14 cellular contexts compared by ENCODE assay signal in the genomic region with DNA sequence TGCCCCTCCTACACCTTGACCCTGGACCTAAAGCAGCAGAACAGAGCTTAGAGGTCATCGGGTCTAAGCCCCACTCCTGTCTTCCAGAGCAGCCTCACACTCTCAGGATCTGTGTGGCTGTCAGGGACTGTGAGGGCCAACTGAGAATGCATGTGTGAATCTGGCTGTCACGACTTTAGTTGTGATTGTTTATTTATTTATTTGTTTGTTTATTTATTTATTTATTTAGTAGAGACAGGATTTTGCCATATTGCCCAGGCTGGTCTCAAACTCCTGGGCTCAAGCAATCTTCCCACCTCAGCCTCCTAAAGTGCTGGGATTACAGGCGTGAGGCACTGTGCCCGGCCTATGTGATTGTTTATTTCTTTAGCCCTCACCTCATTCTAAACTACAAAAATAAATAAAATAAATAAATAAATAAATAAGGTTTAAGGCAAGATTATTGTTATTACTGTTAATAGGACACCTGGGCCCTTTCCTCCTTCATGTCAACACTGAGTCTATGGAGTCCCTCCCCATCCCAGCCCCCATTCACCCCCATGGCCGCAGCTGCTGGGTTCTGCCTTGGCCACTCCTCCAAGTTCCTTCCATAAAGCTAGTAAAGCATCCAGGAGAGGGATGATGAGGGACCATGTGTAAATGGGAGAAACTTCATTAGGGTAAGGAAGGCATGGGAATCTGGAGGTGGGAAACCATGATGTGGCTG. TPM values are rescaled to one million over a fixed set of nuclear protein-coding genes. Genes with fewer than 3 reads are reported as not detected.
DNase-seq lines count a peak whose midpoint lies in the region; ATAC-seq and TF ChIP-seq lines count a peak whose summit lies in the region.
"Had no signal": no experiment of that assay in that cellular context is flagged by ENCODE, and none has a peak within 500 bp of the region (broad histone marks: within the 10 kb centered on the region; RNA-seq: fewer than 3 reads in every experiment).

No MANE protein-coding gene starts in this region.

- no peaks in the 10 kb centered on the region for H3K9me3 ChIP-seq in HEK293 (ENCODE audit: control insufficient read depth, insufficient read depth, low read depth, low read length)
- no peaks in the 10 kb centered on the region for H3K9me3 ChIP-seq in adrenal gland (replicated peaks in 1 of 3)

- DNase-seq in activated naive CD4-positive, alpha-beta T cell treated with anti-CD3 and anti-CD28 coated beads, Interleukin-2, amount 10 ng/mL, durations not matched to agents 7 days and 5 days, result no peak
- DNase-seq in activated naive CD4-positive, alpha-beta T cell treated with anti-CD3 and anti-CD28 coated beads for 36 hours, result no peak
- DNase-seq in mesendoderm, result no peak
- no peak for DNase-seq in adrenal gland
- DNase-seq in epidermal melanocyte (ENCODE audit: insufficient read length, low spot score), result no peak
- DNase-seq: 8988T, ACHN, H7 had no signal

- no peak overlapping the region for H3K23ac ChIP-seq in mesendoderm (ENCODE audit: low read length)

- H3K4me1 Mint-ChIP-seq in activated naive CD4-positive, alpha-beta T cell treated with anti-CD3 and anti-CD28 coated beads, Interleukin-2, amount 10 ng/mL, durations not matched to agents 7 days and 5 days, result peaks cover 43% of the 10 kb centered on the region
- H3K4me1 Mint-ChIP-seq in activated naive CD4-positive, alpha-beta T cell treated with anti-CD3 and anti-CD28 coated beads for 36 hours (ENCODE audit: low read depth), result peaks cover 47% of the 10 kb centered on the region

- no peak overlapping the region for H4K5ac ChIP-seq in mesendoderm (ENCODE audit: low read length)

- H3K4me3 ChIP-seq in HEK293 (ENCODE audit: low read depth, low read length) (no peak overlapping the region), mesendoderm (ENCODE audit: low read length) (no peak overlapping the region), adrenal gland (no peak overlapping the region)
- H3K4me3 ChIP-seq: BLaER1 treated with 17β-estradiol and CSF1 and Interleukin-3, amounts not matched to agents 10 nM and 100 nM had no signal

- peaks cover 8% of the 10 kb centered on the region for H3K36me3 Mint-ChIP-seq in activated naive CD4-positive, alpha-beta T cell treated with anti-CD3 and anti-CD28 coated beads, Interleukin-2, amount 10 ng/mL, durations not matched to agents 7 days and 5 days
- peaks cover 4% of the 10 kb centered on the region for H3K36me3 Mint-ChIP-seq in activated naive CD4-positive, alpha-beta T cell treated with anti-CD3 and anti-CD28 coated beads for 36 hours (ENCODE audit: low read depth)
- H3K36me3 Mint-ChIP-seq: CD8-positive, alpha-beta T cell; IgD-negative memory B cell had no signal

- H3K4me1 ChIP-seq in HEK293 (ENCODE audit: control insufficient read depth, insufficient read depth, low read length) (peaks cover 33% of the 10 kb centered on the region), mesendoderm (ENCODE audit: control insufficient read depth, low read depth, low read length) (peaks cover 6% of the 10 kb centered on the region), adrenal gland (replicated peaks in 1 of 2) (no peaks in the 10 kb centered on the region)

- H2AK5ac ChIP-seq in mesendoderm (ENCODE audit: low read length), result no peak overlapping the region

- no peaks in the 10 kb centered on the region for H3K27me3 Mint-ChIP-seq in activated naive CD4-positive, alpha-beta T cell treated with anti-CD3 and anti-CD28 coated beads, Interleukin-2, amount 10 ng/mL, durations not matched to agents 7 days and 5 days
- H3K27me3 Mint-ChIP-seq in activated naive CD4-positive, alpha-beta T cell treated with anti-CD3 and anti-CD28 coated beads for 36 hours (ENCODE audit: low read depth), result no peaks in the 10 kb centered on the region
- H3K27me3 Mint-ChIP-seq: IgD-negative memory B cell had no signal

- no peak overlapping the region for H3K4me3 Mint-ChIP-seq in activated naive CD4-positive, alpha-beta T cell treated with anti-CD3 and anti-CD28 coated beads, Interleukin-2, amount 10 ng/mL, durations not matched to agents 7 days and 5 days
- no peak overlapping the region for H3K4me3 Mint-ChIP-seq in activated naive CD4-positive, alpha-beta T cell treated with anti-CD3 and anti-CD28 coated beads for 36 hours
- H3K4me3 Mint-ChIP-seq: CD8-positive, alpha-beta T cell had no signal

- no CpG with 5 or more reads among the region's 5 CpGs for WGBS in mesendoderm (ENCODE audit: extremely low coverage, insufficient coverage, low lambda C conversion rate)
- WGBS in adrenal gland, 4 donors, result 87 to 93% (median 91%) methylated on average over 5 of the region's 5 CpGs

- TF ChIP-seq POLR2A in adrenal gland (IDR thresholded peaks at IDR 0.05), result no peak

- peaks cover 3% of the 10 kb centered on the region for H3K9me3 Mint-ChIP-seq in activated naive CD4-positive, alpha-beta T cell treated with anti-CD3 and anti-CD28 coated beads, Interleukin-2, amount 10 ng/mL, durations not matched to agents 7 days and 5 days
- peaks cover 3% of the 10 kb centered on the region for H3K9me3 Mint-ChIP-seq in activated naive CD4-positive, alpha-beta T cell treated with anti-CD3 and anti-CD28 coated beads for 36 hours
- H3K9me3 Mint-ChIP-seq: IgD-negative memory B cell had no signal

- no peaks in the 10 kb centered on the region for H3K79me2 ChIP-seq in mesendoderm (ENCODE audit: control insufficient read depth, insufficient read depth, low read length)

- H3K36me3 ChIP-seq in HEK293 (ENCODE audit: control insufficient read depth in 2 of 2, insufficient read depth in 1 of 2, low read length in 2 of 2), result no peaks in the 10 kb centered on the region
- no peaks in the 10 kb centered on the region for H3K36me3 ChIP-seq in mesendoderm (ENCODE audit: control insufficient read depth, insufficient read depth, low read length)
- no peaks in the 10 kb centered on the region for H3K36me3 ChIP-seq in adrenal gland (replicated peaks in 1 of 2)

- no peak overlapping the region for H4K8ac ChIP-seq in mesendoderm (ENCODE audit: low read depth, low read length)

- CTCF ChIA-PET in activated naive CD4-positive, alpha-beta T cell treated with anti-CD3 and anti-CD28 coated beads, Interleukin-2, amount 10 ng/mL, durations not matched to agents 7 days and 5 days (lab: Charles Lee), result no interaction called here
- CTCF ChIA-PET in activated naive CD4-positive, alpha-beta T cell treated with anti-CD3 and anti-CD28 coated beads for 36 hours (lab: Charles Lee), result interaction anchor here (1.0 kb wide), 1 partner anchor 41 kb away, joined by 3 read pairs; no protein-coding TSS in a partner anchor
- CTCF ChIA-PET in HEK293 (lab: Yijun Ruan, JAX), result interaction anchor here (0.7 kb wide), 1 partner anchor 270 kb away, joined by 3 read pairs; no protein-coding TSS in a partner anchor

- no peak overlapping the region for H2BK120ac ChIP-seq in mesendoderm (ENCODE audit: low read depth, low read length)

- intact Hi-C loops in activated naive CD4-positive, alpha-beta T cell treated with anti-CD3 and anti-CD28 coated beads for 36 hours (cut with micrococcal nuclease), result loop anchor here (1.0 to 5.0 kb wide), 2 partner anchors 101 to 172 kb away; no protein-coding TSS in a partner anchor
- intact Hi-C loops in adrenal gland (cut with DNase I), result no loop called here

- H3K27ac Mint-ChIP-seq in activated naive CD4-positive, alpha-beta T cell treated with anti-CD3 and anti-CD28 coated beads, Interleukin-2, amount 10 ng/mL, durations not matched to agents 7 days and 5 days, result peak overlapping the region; percentile 13
- no peak overlapping the region for H3K27ac Mint-ChIP-seq in activated naive CD4-positive, alpha-beta T cell treated with anti-CD3 and anti-CD28 coated beads for 36 hours

- H3K18ac ChIP-seq in mesendoderm (ENCODE audit: low read length), result no peak overlapping the region

- H2BK5ac ChIP-seq in mesendoderm (ENCODE audit: low read length), result no peak overlapping the region

- no peak overlapping the region for H3K9ac ChIP-seq in mesendoderm (ENCODE audit: low read length)
- H3K9ac ChIP-seq: BLaER1 treated with 17β-estradiol and CSF1 and Interleukin-3, amounts not matched to agents 10 nM and 100 nM had no signal

- H3K27ac ChIP-seq in HEK293 (ENCODE audit: extremely low read depth, low read depth, low read length) (peak overlapping the region; percentile 96; the same call in 1 of the 2 replicates), mesendoderm (ENCODE audit: low read depth, low read length) (no peak overlapping the region), adrenal gland (no peak overlapping the region)
- H3K27ac ChIP-seq: BLaER1 treated with 17β-estradiol and CSF1 and Interleukin-3, amounts not matched to agents 10 nM and 100 nM had no signal

- no peak overlapping the region for H3K4ac ChIP-seq in mesendoderm (ENCODE audit: low read depth, low read length)

- TF ChIP-seq CTCF in HEK293 (tag by site-specific recombination; IDR thresholded peaks at IDR 0.05), result no peak
- TF ChIP-seq CTCF in adrenal gland (IDR thresholded peaks at IDR 0.05), result no peak

- no peak overlapping the region for H3K4me2 ChIP-seq in mesendoderm (ENCODE audit: low read length)
- H3K4me2 ChIP-seq: BLaER1 treated with 17β-estradiol and CSF1 and Interleukin-3, amounts not matched to agents 10 nM and 100 nM had no signal

- H3K79me1 ChIP-seq in mesendoderm (ENCODE audit: low read length), result no peaks in the 10 kb centered on the region

- H3K56ac ChIP-seq in mesendoderm (ENCODE audit: low read length), result peak overlapping the region; percentile 44

- no peak for ATAC-seq in HG03442 (IDR thresholded peaks at IDR 0.05; ENCODE audit: unreplicated experiment)
- ATAC-seq: CD8-positive, alpha-beta T cell had no signal

- no peak overlapping the region for H2BK15ac ChIP-seq in mesendoderm (replicated peaks; ENCODE audit: low read depth)

- no peaks in the 10 kb centered on the region for H3K27me3 ChIP-seq in mesendoderm (ENCODE audit: insufficient read depth, low read length, poor library complexity)
- H3K27me3 ChIP-seq in adrenal gland, result no peaks in the 10 kb centered on the region

- POLR2A ChIA-PET in HEK293 (lab: Yijun Ruan, JAX), result no interaction called here

TF ChIP-seq in HEK293, 187 proteins besides CTCF, POLR2A, EP300 and RAD21 (continues in another document):
- TF ChIP-seq FEZF1 (tag by site-specific recombination; IDR thresholded peaks at IDR 0.05), result 0 out of 2 replicates have a peak, but pooled peaks have one; percentile 13
- TF ChIP-seq ZNF530 (tag by site-specific recombination; IDR thresholded peaks at IDR 0.05; ENCODE audit: low read depth), result no peak
- TF ChIP-seq ZNF747 (tag by site-specific recombination; IDR thresholded peaks at IDR 0.05), result no peak
- TF ChIP-seq ZNF266 (tag by site-specific recombination; IDR thresholded peaks at IDR 0.05; ENCODE audit: low read depth), result 0 out of 2 replicates have a peak, but pooled peaks have one; percentile 49
- no peak for TF ChIP-seq TRIM28 (IDR thresholded peaks at IDR 0.05; ENCODE audit: borderline replicate concordance, low read length)
- no peak for TF ChIP-seq KLF1 (tag by site-specific recombination; IDR thresholded peaks at IDR 0.05)

RNA-seq across cellular contexts. Expression of a gene that starts 39.9 kb away (rescaled TPM):
- 1 to 10 TPM; 1.1 to 1.3 TPM for total RNA-seq in activated naive CD4-positive, alpha-beta T cell treated with anti-CD3 and anti-CD28 coated beads for 36 hours
- polyA plus RNA-seq in mesendoderm (2013, experiment 1 of 2), result 0.17 TPM
- polyA plus RNA-seq in mesendoderm (2013, experiment 2 of 2), result 0.10 TPM
- not detected for total RNA-seq in adrenal gland
- not detected for polyA plus RNA-seq in adrenal gland
- total RNA-seq: HT1080 had no signal
